ENCODE assay signal across 8 cellular contexts in the genomic region with DNA sequence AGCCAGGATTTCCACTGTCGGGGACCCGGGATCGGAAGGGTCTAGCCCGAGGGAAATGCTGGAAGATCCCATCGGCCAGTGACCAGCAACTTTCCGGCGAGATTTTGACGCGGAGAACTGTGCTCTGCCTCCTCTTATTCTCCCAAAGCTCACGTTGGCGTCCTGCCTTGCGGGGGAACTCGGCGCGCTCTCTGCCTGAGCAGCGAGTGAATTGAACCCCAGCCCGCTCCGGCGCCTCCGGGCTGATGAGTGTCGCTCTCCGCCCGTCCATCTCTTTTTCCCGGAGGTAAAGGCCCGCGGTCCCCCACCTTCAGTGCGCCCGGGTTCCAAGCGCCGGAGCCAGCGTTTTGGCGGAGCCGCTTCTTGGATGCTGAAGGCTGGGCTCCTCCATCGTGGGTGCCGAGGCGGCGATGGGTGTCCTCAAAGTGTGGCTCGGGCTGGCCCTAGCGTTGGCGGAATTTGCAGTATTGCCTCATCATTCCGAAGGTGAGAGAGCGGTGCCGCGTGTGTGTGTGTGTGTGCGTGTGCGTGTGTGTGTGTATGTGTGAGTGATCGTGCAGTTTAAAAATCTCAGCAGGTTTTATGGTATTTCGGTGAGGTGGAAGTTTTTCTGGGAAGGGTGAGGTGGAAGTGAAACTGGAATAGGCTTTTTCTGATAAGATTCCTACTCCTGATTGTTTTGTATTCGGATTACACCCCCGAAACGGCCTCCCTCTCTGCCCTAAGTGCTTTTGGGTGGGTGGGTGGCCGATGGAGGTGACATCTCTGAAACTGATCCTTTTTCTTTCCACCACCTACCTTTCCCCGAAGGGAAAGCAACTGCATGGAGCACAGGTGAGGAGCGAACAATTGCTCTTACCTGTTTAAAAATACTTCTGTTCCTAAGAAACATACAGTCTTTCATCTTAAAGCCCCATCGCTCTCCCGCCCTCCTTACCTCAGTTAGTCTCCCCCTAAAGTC. TPM values are rescaled to one million over a fixed set of nuclear protein-coding genes. Genes with fewer than 3 reads are reported as not detected.
DNase-seq lines count a peak whose midpoint lies in the region; ATAC-seq and TF ChIP-seq lines count a peak whose summit lies in the region.

No MANE protein-coding gene starts in this region.

- no peaks in the 10 kb centered on the region for H3K36me3 Mint-ChIP-seq in T-helper 17 cell (ENCODE audit: low read depth)

- H3K9ac ChIP-seq in duodenal mucosa (ENCODE audit: low read depth in 1 of 2, low read length in 2 of 2) (peak overlapping the region; percentile 2 to 58), Karpas-422 (ENCODE audit: low read length) (no peak overlapping the region)

- intact Hi-C loops in right lobe of liver (cut with DNase I), result no loop called here

- H3K4me3 ChIP-seq in GM06990 (replicated peaks; ENCODE audit: low read depth, low read length) (peak overlapping the region; percentile 48), duodenal mucosa (ENCODE audit: low read depth in 1 of 2, low read length in 2 of 2) (peak overlapping the region; percentile 77 to 81), right lobe of liver (peak overlapping the region; percentile 37 to 48 (median 39)), Karpas-422 (ENCODE audit: low read length) (no peak overlapping the region)

- no peaks in the 10 kb centered on the region for H3K9me2 ChIP-seq in Karpas-422 (replicated peaks; ENCODE audit: insufficient read depth, low read length)

- H3K27me3 ChIP-seq in GM06990 (replicated peaks; ENCODE audit: control insufficient read depth, insufficient read depth, low read length), result no peaks in the 10 kb centered on the region; the same call in 1 of the 2 replicates
- peaks cover 19 to 36% of the 10 kb centered on the region in 2 donors for H3K27me3 ChIP-seq in duodenal mucosa (ENCODE audit: control insufficient read depth in 1 of 2, insufficient read depth in 2 of 2, low read length in 2 of 2)
- peaks cover 0 to 8% of the 10 kb centered on the region in 2 donors for H3K27me3 ChIP-seq in right lobe of liver
- H3K27me3 ChIP-seq in Karpas-422 (ENCODE audit: low read length), result no peaks in the 10 kb centered on the region

- no peak for TF ChIP-seq CTCF in GM06990 (IDR thresholded peaks at IDR 0.05; ENCODE audit: insufficient read depth, low read length, poor library complexity, severe bottlenecking)
- TF ChIP-seq CTCF in right lobe of liver (IDR thresholded peaks at IDR 0.05), result no peak

- H3K4me3 Mint-ChIP-seq in T-helper 17 cell, result peak overlapping the region; percentile 93

- H3K27ac ChIP-seq in duodenal mucosa (ENCODE audit: low read depth, low read length), result peak overlapping the region; percentile 33
- H3K27ac ChIP-seq in right lobe of liver, result peak overlapping the region in 2 of 3 donors; percentile 8 to 13
- no peak overlapping the region for H3K27ac ChIP-seq in Karpas-422 (ENCODE audit: low read length)

- no peaks in the 10 kb centered on the region for H3K79me2 ChIP-seq in Karpas-422 (ENCODE audit: low read length)

- no peak overlapping the region for H3K4me2 ChIP-seq in Karpas-422 (ENCODE audit: low read depth, low read length, poor library complexity, severe bottlenecking)

- no peaks in the 10 kb centered on the region for H3K9me3 ChIP-seq in T-helper 17 cell (ENCODE audit: control insufficient read depth, low read length, poor library complexity, severe bottlenecking)
- H3K9me3 ChIP-seq in duodenal mucosa (ENCODE audit: control insufficient read depth in 1 of 2, low read length in 2 of 2), result no peaks in the 10 kb centered on the region
- no peaks in the 10 kb centered on the region for H3K9me3 ChIP-seq in right lobe of liver
- no peaks in the 10 kb centered on the region for H3K9me3 ChIP-seq in Karpas-422 (ENCODE audit: low read length)

- WGBS in right lobe of liver (ENCODE audit: insufficient coverage, low coverage, low lambda C conversion rate, missing lambda C conversion rate), result under 1% methylated on average over 13 of the region's 56 CpGs

- no peak for TF ChIP-seq POLR2A in right lobe of liver (IDR thresholded peaks at IDR 0.05)

- peak overlapping the region; percentile 39 for H3K27ac Mint-ChIP-seq in T-helper 17 cell

- H3K4me1 ChIP-seq in duodenal mucosa (ENCODE audit: control insufficient read depth in 1 of 2, insufficient read depth in 2 of 2, low read length in 2 of 2), result peaks cover 5 to 25% of the 10 kb centered on the region in 2 donors
- H3K4me1 ChIP-seq in right lobe of liver, result peaks cover 0 to 22% (median 6%) of the 10 kb centered on the region in 4 donors
- no peaks in the 10 kb centered on the region for H3K4me1 ChIP-seq in Karpas-422 (ENCODE audit: low read length)

- H2AFZ ChIP-seq in Karpas-422 (ENCODE audit: low read length), result no peak overlapping the region

- peak; percentile 30 for ATAC-seq in HG03354 (IDR thresholded peaks at IDR 0.05; ENCODE audit: poor library complexity, severe bottlenecking, unreplicated experiment)
- peak; percentile 46 for ATAC-seq in T-helper 17 cell
- ATAC-seq in right lobe of liver, result peak; percentile 77 to 84 (median 80)

- DNase-seq in GM06990 (ENCODE audit: extremely low read depth, insufficient read length) (peak; percentile 30), T-helper 17 cell (no peak), right lobe of liver (peak; percentile 49 to 76 (median 67)), Karpas-422 (no peak), GDM1 (lab: John Stamatoyannopoulos, UW) (no peak)
- peak; percentile 9 to 12 for DNase-seq in stimulated activated CD8-positive, alpha-beta memory T cell treated with anti-CD3 and anti-CD28 coated beads, Interleukin-7, amount 100 ng/mL, for 4 hours (ENCODE audit: low read depth in 2 of 2)

- H4K20me1 ChIP-seq in Karpas-422 (ENCODE audit: insufficient read depth, low read depth, low read length), result no peaks in the 10 kb centered on the region

- H3K27me3 Mint-ChIP-seq in T-helper 17 cell, result peaks cover 92% of the 10 kb centered on the region

- H3K4me1 Mint-ChIP-seq in T-helper 17 cell, result peaks cover 24% of the 10 kb centered on the region

- H3K36me3 ChIP-seq in GM06990 (ENCODE audit: control insufficient read depth, insufficient read depth, low read length) (no peaks in the 10 kb centered on the region), duodenal mucosa (ENCODE audit: control insufficient read depth in 1 of 2, insufficient read depth in 2 of 2, low read length in 2 of 2) (no peaks in the 10 kb centered on the region), right lobe of liver (no peaks in the 10 kb centered on the region), Karpas-422 (ENCODE audit: insufficient read depth, low read length) (no peaks in the 10 kb centered on the region)

RNA-seq across cellular contexts. Expression of gene FRAS1, which starts 0.8 kb away (rescaled TPM):
- total RNA-seq in T-helper 17 cell (not detected), right lobe of liver (1 to 10 TPM in 1 of 6 experiments, under 1 TPM in 5; 0.12 to 1.5 (median 0.45) TPM)
- total RNA-seq in Karpas-422 (2014; rRNA removed; shearing (Covaris generic); ENCODE audit: low replicate concordance), result not detected in 2 replicates

Comparison
In these comparisons a context has a peak if more than half of its experiments do, and no peak if none do; other contexts are left out.
1. DNase-seq: peak in GM06990 (single experiment), right lobe of liver (3 of 3) and stimulated activated CD8-positive, alpha-beta memory T cell treated with anti-CD3 and anti-CD28 coated beads, Interleukin-7, amount 100 ng/mL, for 4 hours (2 of 2); none in T-helper 17 cell (0 of 3), Karpas-422 (single experiment) and GDM1 (single experiment).
2. Peak in every context shown above with its lines, with median percentiles within 50 percentile points of each other: ATAC-seq.